Comparison of ENCODE assay signal across 8 cellular contexts in the genomic region with DNA sequence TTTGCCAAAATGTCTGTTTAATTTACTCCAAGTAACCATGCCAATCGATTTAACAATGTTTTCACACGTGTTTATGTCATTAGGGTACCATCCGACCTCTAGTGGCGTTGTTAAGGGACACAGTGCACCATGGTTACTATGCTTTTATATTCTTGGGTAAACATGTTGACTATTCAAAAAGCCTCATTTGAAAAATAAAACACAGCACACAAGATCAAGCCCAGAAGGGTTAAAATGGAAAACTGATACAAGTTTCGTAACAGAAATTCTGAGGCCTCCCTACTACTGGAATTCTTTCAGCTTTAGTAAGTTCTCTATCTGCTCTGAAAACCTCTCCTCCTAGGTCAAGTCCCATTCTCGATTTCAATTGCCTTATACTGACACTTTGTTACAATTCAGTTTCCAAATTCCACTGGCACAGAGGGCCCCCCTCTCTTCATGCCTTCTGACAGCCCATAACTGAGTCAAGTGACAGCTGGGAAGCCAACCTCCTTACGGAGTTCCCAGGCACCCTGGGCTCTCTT. TPM values are rescaled to one million over a fixed set of nuclear protein-coding genes. Genes with fewer than 3 reads are reported as not detected.
DNase-seq lines count a peak whose midpoint lies in the region; ATAC-seq and TF ChIP-seq lines count a peak whose summit lies in the region.

No MANE protein-coding gene starts in this region.

- CTCF ChIA-PET in activated CD8-positive, alpha-beta T cell treated with anti-CD3 and anti-CD28 coated beads, Interleukin-2, amount 10 ng/mL, durations not matched to agents 7 days and 5 days (lab: Charles Lee): interaction anchor here (0.6 to 2.4 kb wide), 14 partner anchors 15 to 596 kb away, joined by 3 to 14 read pairs (median 3); partner anchors contain the start of genes USB1 and ZNF319

- H3K9me3 ChIP-seq in skeletal muscle satellite cell (replicated peaks; ENCODE audit: low read length): no peaks in the 10 kb centered on the region

- peak overlapping the region; percentile 56 for H3K27ac Mint-ChIP-seq in activated CD8-positive, alpha-beta T cell treated with anti-CD3 and anti-CD28 coated beads, Interleukin-2, amount 10 ng/mL, durations not matched to agents 7 days and 5 days
- peak overlapping the region; percentile 72 for H3K27ac Mint-ChIP-seq in glutamatergic neuron (ENCODE audit: unreplicated experiment)

- no peaks in the 10 kb centered on the region for H3K36me3 ChIP-seq in skeletal muscle satellite cell (ENCODE audit: insufficient read depth, low read length)

- peak overlapping the region; percentile 71 for H3K9ac ChIP-seq in skeletal muscle satellite cell (ENCODE audit: low read depth, low read length)

- peaks cover 42% of the 10 kb centered on the region for H3K4me1 ChIP-seq in skeletal muscle satellite cell (ENCODE audit: control insufficient read depth, insufficient read depth, low read length)

- H3K4me3 Mint-ChIP-seq in activated CD8-positive, alpha-beta T cell treated with anti-CD3 and anti-CD28 coated beads, Interleukin-2, amount 10 ng/mL, durations not matched to agents 7 days and 5 days: peak overlapping the region; percentile 86
- H3K4me3 Mint-ChIP-seq in glutamatergic neuron (ENCODE audit: unreplicated experiment): peak overlapping the region; percentile 94

- peaks cover 11% of the 10 kb centered on the region for H3K36me3 Mint-ChIP-seq in activated CD8-positive, alpha-beta T cell treated with anti-CD3 and anti-CD28 coated beads, Interleukin-2, amount 10 ng/mL, durations not matched to agents 7 days and 5 days (ENCODE audit: low read depth)
- H3K36me3 Mint-ChIP-seq in glutamatergic neuron (ENCODE audit: unreplicated experiment): no peaks in the 10 kb centered on the region

- peak; percentile 37 for TF ChIP-seq CTCF in glutamatergic neuron (IDR thresholded peaks at IDR 0.05; ENCODE audit: partially characterized antibody, unreplicated experiment)

- H3K27me3 Mint-ChIP-seq in activated CD8-positive, alpha-beta T cell treated with anti-CD3 and anti-CD28 coated beads, Interleukin-2, amount 10 ng/mL, durations not matched to agents 7 days and 5 days (ENCODE audit: low read depth): no peaks in the 10 kb centered on the region
- H3K27me3 Mint-ChIP-seq in glutamatergic neuron (ENCODE audit: unreplicated experiment): no peaks in the 10 kb centered on the region

- peak; percentile 2 to 10 for DNase-seq in SHP77 (lab: John Stamatoyannopoulos, UW)
- no peak for DNase-seq in SHP77 treated with DMSO at 0.1 percent for 48 hours (lab: John Stamatoyannopoulos, UW)
- peak; percentile 52 to 67 for DNase-seq in Kasumi-1 (lab: John Stamatoyannopoulos, UW)
- peak; percentile 62 for DNase-seq in activated CD8-positive, alpha-beta T cell treated with anti-CD3 and anti-CD28 coated beads, Interleukin-2, amount 10 ng/mL, durations not matched to agents 7 days and 5 days
- DNase-seq in glutamatergic neuron: no peak
- DNase-seq in 8988T: no peak

- H3K4me1 Mint-ChIP-seq in activated CD8-positive, alpha-beta T cell treated with anti-CD3 and anti-CD28 coated beads, Interleukin-2, amount 10 ng/mL, durations not matched to agents 7 days and 5 days (ENCODE audit: low read depth): peaks cover 51% of the 10 kb centered on the region
- H3K4me1 Mint-ChIP-seq in glutamatergic neuron (ENCODE audit: low read depth, unreplicated experiment): peaks cover 39% of the 10 kb centered on the region

- H3K4me3 ChIP-seq in skeletal muscle satellite cell (ENCODE audit: low read length): peak overlapping the region; percentile 98

- H3K9me3 Mint-ChIP-seq in activated CD8-positive, alpha-beta T cell treated with anti-CD3 and anti-CD28 coated beads, Interleukin-2, amount 10 ng/mL, durations not matched to agents 7 days and 5 days (ENCODE audit: insufficient read depth): peaks cover 3% of the 10 kb centered on the region
- peaks cover 5% of the 10 kb centered on the region for H3K9me3 Mint-ChIP-seq in glutamatergic neuron (ENCODE audit: unreplicated experiment)

- H3K27me3 ChIP-seq in skeletal muscle satellite cell (ENCODE audit: control insufficient read depth, insufficient read depth, low read length): no peaks in the 10 kb centered on the region

- peak overlapping the region; percentile 90 for H3K4me2 ChIP-seq in skeletal muscle satellite cell (ENCODE audit: low read length)

- POLR2A ChIA-PET in activated CD8-positive, alpha-beta T cell treated with anti-CD3 and anti-CD28 coated beads, Interleukin-2, amount 10 ng/mL, durations not matched to agents 7 days and 5 days (lab: Charles Lee): no interaction called here

- ATAC-seq in activated CD8-positive, alpha-beta T cell treated with anti-CD3 and anti-CD28 coated beads, Interleukin-2, amount 10 ng/mL, durations not matched to agents 7 days and 5 days: peak; percentile 24
- no peak for ATAC-seq in HG03095 (IDR thresholded peaks at IDR 0.05; ENCODE audit: unreplicated experiment)

RNA-seq across cellular contexts. Expression of gene CFAP20, which starts 2.1 kb away (rescaled TPM):
- total RNA-seq in activated CD8-positive, alpha-beta T cell treated with anti-CD3 and anti-CD28 coated beads, Interleukin-2, amount 10 ng/mL, durations not matched to agents 7 days and 5 days: 10 to 100 TPM; 48.1 to 48.4 TPM
- 48.6 TPM for total RNA-seq in glutamatergic neuron (ENCODE audit: unreplicated experiment)
- total RNA-seq in skeletal muscle satellite cell (2012; rRNA removed): 30.7 and 33.4 TPM in 2 replicates

Comparison
In these comparisons a context has a peak if more than half of its experiments do, and no peak if none do; other contexts are left out.
1. DNase-seq: peak in SHP77 (2 of 2), Kasumi-1 (2 of 2) and activated CD8-positive, alpha-beta T cell treated with anti-CD3 and anti-CD28 coated beads, Interleukin-2, amount 10 ng/mL, durations not matched to agents 7 days and 5 days (single experiment); none in SHP77 treated with DMSO at 0.1 percent for 48 hours (single experiment), glutamatergic neuron (single experiment) and 8988T (single experiment).